15 cellular contexts compared by ENCODE assay signal in genomic region chr4:76579596-76580375, GRCh38.
A peak's percentile ranks its signal among the peaks of the same experiment; 100 is the strongest.
DNase-seq lines count a peak whose midpoint lies in the region; ATAC-seq and TF ChIP-seq lines count a peak whose summit lies in the region.
"Had no signal": no experiment of that assay in that cellular context is flagged by ENCODE, and none has a peak within 500 bp of the region (broad histone marks: within the 10 kb centered on the region; RNA-seq: fewer than 3 reads in every experiment).

No MANE protein-coding gene starts in this region.

- no peaks in the 10 kb centered on the region for H3K36me3 Mint-ChIP-seq in nephron (ENCODE audit: low read depth)
- no peaks in the 10 kb centered on the region for H3K36me3 Mint-ChIP-seq in activated CD4-positive, alpha-beta T cell treated with anti-CD3 and anti-CD28 coated beads for 36 hours (ENCODE audit: low read depth)

- TF ChIP-seq CTCF in VCaP (conservative IDR thresholded peaks at IDR 0.05) (no peak), nephron (IDR thresholded peaks at IDR 0.05; ENCODE audit: unreplicated experiment in 3 of 3) (no peak), GM10248 (IDR thresholded peaks at IDR 0.05; ENCODE audit: control extremely low read depth, extremely low read depth, low read depth, missing control alignments) (no peak)

- H3K27me3 Mint-ChIP-seq in nephron (ENCODE audit: low read depth): peaks cover 4% of the 10 kb centered on the region
- H3K27me3 Mint-ChIP-seq in activated CD4-positive, alpha-beta T cell treated with anti-CD3 and anti-CD28 coated beads for 36 hours: peaks cover 24% of the 10 kb centered on the region

- H3K4me3 Mint-ChIP-seq in nephron: no peak overlapping the region
- no peak overlapping the region for H3K4me3 Mint-ChIP-seq in activated CD4-positive, alpha-beta T cell treated with anti-CD3 and anti-CD28 coated beads for 36 hours
- H3K4me3 Mint-ChIP-seq: IgD-negative memory B cell had no signal

- peaks cover 41% of the 10 kb centered on the region for H3K4me1 Mint-ChIP-seq in nephron
- H3K4me1 Mint-ChIP-seq in activated CD4-positive, alpha-beta T cell treated with anti-CD3 and anti-CD28 coated beads for 36 hours: no peaks in the 10 kb centered on the region
- H3K4me1 Mint-ChIP-seq: IgD-negative memory B cell had no signal

- peak overlapping the region in 2 of 3 experiments; percentile 30 to 37 for H3K27ac Mint-ChIP-seq in nephron
- no peak overlapping the region for H3K27ac Mint-ChIP-seq in activated CD4-positive, alpha-beta T cell treated with anti-CD3 and anti-CD28 coated beads for 36 hours
- H3K27ac Mint-ChIP-seq: IgD-negative memory B cell had no signal

- H3K27ac ChIP-seq in VCaP: peak overlapping the region; percentile 11; the same call in 1 of the 2 replicates
- H3K27ac ChIP-seq: C4-2B, SK-N-MC, skin epidermis had no signal

- CTCF ChIA-PET in activated CD4-positive, alpha-beta T cell treated with anti-CD3 and anti-CD28 coated beads for 36 hours (lab: Charles Lee): no interaction called here
- CTCF ChIA-PET in GM10248 (lab: Yijun Ruan, JAX): no interaction called here

- DNase-seq in ELF-1 (ENCODE audit: low read depth, low spot score) (peak; percentile 60), NCI-H2107 (lab: John Stamatoyannopoulos, UW) (peak; percentile 7), AG20443 (ENCODE audit: low spot score) (no peak), GM10248 (ENCODE audit: extremely low spot score) (no peak)
- no peak for DNase-seq in activated CD4-positive, alpha-beta T cell treated with anti-CD3 and anti-CD28 coated beads for 36 hours
- DNase-seq: activated CD4-positive, CD25-positive, alpha-beta regulatory T cell; effector CD4-positive, alpha-beta T cell; NCI-H446 treated with DMSO at 0.1 percent for 48 hours had no signal

- POLR2A ChIA-PET in activated CD4-positive, alpha-beta T cell treated with anti-CD3 and anti-CD28 coated beads for 36 hours (lab: Charles Lee): no interaction called here
- POLR2A ChIA-PET in GM10248 (lab: Yijun Ruan, JAX): no interaction called here

- no peaks in the 10 kb centered on the region for H3K9me3 Mint-ChIP-seq in nephron
- no peaks in the 10 kb centered on the region for H3K9me3 Mint-ChIP-seq in activated CD4-positive, alpha-beta T cell treated with anti-CD3 and anti-CD28 coated beads for 36 hours (ENCODE audit: low read depth)
- H3K9me3 Mint-ChIP-seq: IgD-negative memory B cell had no signal

- ATAC-seq in GM18873 (IDR thresholded peaks at IDR 0.05; ENCODE audit: low FRiP score, unreplicated experiment): no peak
- no peak for ATAC-seq in activated CD4-positive, alpha-beta T cell treated with anti-CD3 and anti-CD28 coated beads for 36 hours

- intact Hi-C loops in activated CD4-positive, alpha-beta T cell treated with anti-CD3 and anti-CD28 coated beads for 36 hours (cut with DNase I, micrococcal nuclease): no loop called here

Comparison
In these comparisons a context has a peak if more than half of its experiments do, and no peak if none do; other contexts are left out.
1. DNase-seq: peak in ELF-1 (single experiment) and NCI-H2107 (single experiment); none in AG20443 (single experiment), activated CD4-positive, alpha-beta T cell treated with anti-CD3 and anti-CD28 coated beads for 36 hours (single experiment) and GM10248 (single experiment).